ENCODE assay signal across 1 cellular context in genomic region chr7:80312139-80312661, GRCh38.
TF ChIP-seq lines count a peak whose summit lies in the region.

No MANE protein-coding gene starts in this region.

TF ChIP-seq in HEK293, 187 proteins besides CTCF, POLR2A, EP300 and RAD21 (continued from another document):
- TF ChIP-seq ZBTB10 (tag by site-specific recombination; IDR thresholded peaks at IDR 0.05) = no peak
- no peak for TF ChIP-seq ZNF398 (tag by site-specific recombination; IDR thresholded peaks at IDR 0.05)
- TF ChIP-seq ZNF112 (tag by site-specific recombination; IDR thresholded peaks at IDR 0.05) = no peak
- peak; percentile 87 for TF ChIP-seq ZBTB17 (tag by site-specific recombination; IDR thresholded peaks at IDR 0.05)
- TF ChIP-seq BCL11A (tag by site-specific recombination; IDR thresholded peaks at IDR 0.05; ENCODE audit: low read depth) = no peak
